In the genomic region with DNA sequence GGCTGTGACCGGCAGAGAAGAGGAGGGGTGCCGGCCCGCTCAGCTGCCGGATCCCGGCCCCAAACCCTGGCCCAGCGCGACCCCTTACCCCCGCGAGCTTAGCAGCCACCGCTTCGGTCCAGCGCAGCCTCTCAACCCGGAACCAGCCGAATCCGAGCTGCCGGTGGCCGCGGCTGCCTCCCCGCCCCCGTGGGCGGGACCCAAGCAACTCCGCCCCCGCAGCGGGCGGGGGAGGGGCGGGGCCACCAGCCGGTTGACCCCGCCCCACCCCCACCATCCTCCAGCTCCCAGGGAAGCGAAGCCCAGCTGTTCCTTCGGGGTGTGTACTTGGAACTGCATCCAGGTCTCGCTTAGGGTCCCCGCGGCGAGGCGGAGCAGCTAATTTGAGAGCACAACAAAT, we compare ENCODE assay signal across 7 cellular contexts. TPM values are rescaled to one million over a fixed set of nuclear protein-coding genes. Genes with fewer than 3 reads are reported as not detected.
A peak's percentile ranks its signal among the peaks of the same experiment; 100 is the strongest.
DNase-seq lines count a peak whose midpoint lies in the region; ATAC-seq and TF ChIP-seq lines count a peak whose summit lies in the region.

A gene (minus strand): TSS at position 138 of the 400 bp plus-strand sequence. CDS start 611 bp downstream, outside the sequence.

- no peaks in the 10 kb centered on the region for H3K27me3 ChIP-seq in lung (ENCODE audit: control insufficient read depth, insufficient read depth)

- peak within 1 kb of the TSS; percentile 74 for H3K4me3 ChIP-seq in lung

- POLR2A ChIA-PET in activated CD4-positive, alpha-beta memory T cell treated with anti-CD3 and anti-CD28 coated beads, Interleukin-2, amount 10 ng/mL, durations not matched to agents 7 days and 5 days (lab: Charles Lee): interaction anchor here (0.6 to 4.2 kb wide), 17 partner anchors 8 to 291 kb away, joined by 3 to 48 read pairs (median 3); a partner anchor contains a TSS

- CTCF ChIA-PET in activated CD4-positive, alpha-beta memory T cell treated with anti-CD3 and anti-CD28 coated beads, Interleukin-2, amount 10 ng/mL, durations not matched to agents 7 days and 5 days (lab: Charles Lee): interaction anchor here (1.6 to 2.1 kb wide), 4 partner anchors 55 to 290 kb away, joined by 4 to 26 read pairs (median 5); no protein-coding TSS in a partner anchor

- peaks cover 0 to 8% of the 10 kb centered on the region in 2 donors for H3K4me1 ChIP-seq in lung (ENCODE audit: control insufficient read depth in 2 of 2, insufficient read depth in 2 of 2, low read length in 2 of 2)

- peak within 1 kb of the TSS in 1 of 2 donors; percentile 68 for H3K27ac ChIP-seq in lung (ENCODE audit: low read depth in 1 of 2, low read length in 1 of 2)

- peaks cover 29% of the 10 kb centered on the region for H3K27me3 Mint-ChIP-seq in activated CD4-positive, alpha-beta memory T cell treated with anti-CD3 and anti-CD28 coated beads, Interleukin-2, amount 10 ng/mL, durations not matched to agents 7 days and 5 days

- H3K36me3 Mint-ChIP-seq in activated CD4-positive, alpha-beta memory T cell treated with anti-CD3 and anti-CD28 coated beads, Interleukin-2, amount 10 ng/mL, durations not matched to agents 7 days and 5 days (ENCODE audit: low read depth): peaks cover 2% of the 10 kb centered on the region

- TF ChIP-seq POLR2A in GM18526 (IDR thresholded peaks at IDR 0.05; ENCODE audit: extremely low read depth, insufficient read length): peak; percentile 40

- DNase-seq in NCI-H526 treated with DMSO at 0.1 percent for 48 hours (lab: John Stamatoyannopoulos, UW): peak; percentile 57
- DNase-seq in activated CD4-positive, alpha-beta memory T cell treated with anti-CD3 and anti-CD28 coated beads, Interleukin-2, amount 10 ng/mL, durations not matched to agents 7 days and 5 days: peak; percentile 79
- DNase-seq in ecto neural progenitor cell (ENCODE audit: low spot score): peak; percentile 89
- DNase-seq in lung (ENCODE audit: low spot score): peak; percentile 81
- DNase-seq in stimulated activated CD4-positive, alpha-beta T cell treated with anti-CD3 and anti-CD28 coated beads, TNF-alpha, amount 100 ng/mL, for 24 hours (ENCODE audit: low read depth in 3 of 3): peak; percentile 51 to 73 (median 52)

- TF ChIP-seq CTCF in lung (IDR thresholded peaks at IDR 0.05; ENCODE audit: control extremely low read depth, extremely low read depth): no peak

- peak within 1 kb of the TSS; percentile 80 for H3K27ac Mint-ChIP-seq in activated CD4-positive, alpha-beta memory T cell treated with anti-CD3 and anti-CD28 coated beads, Interleukin-2, amount 10 ng/mL, durations not matched to agents 7 days and 5 days

- no peaks in the 10 kb centered on the region for H3K9me3 Mint-ChIP-seq in activated CD4-positive, alpha-beta memory T cell treated with anti-CD3 and anti-CD28 coated beads, Interleukin-2, amount 10 ng/mL, durations not matched to agents 7 days and 5 days

- no peaks in the 10 kb centered on the region for H3K36me3 ChIP-seq in lung (ENCODE audit: control insufficient read depth in 2 of 2, insufficient read depth in 2 of 2, low read length in 2 of 2)

- ATAC-seq in HG03460 (IDR thresholded peaks at IDR 0.05; ENCODE audit: unreplicated experiment) (peak; percentile 44), lung (ENCODE audit: insufficient read depth, low FRiP score) (peak; percentile 92)

- H3K4me3 Mint-ChIP-seq in activated CD4-positive, alpha-beta memory T cell treated with anti-CD3 and anti-CD28 coated beads, Interleukin-2, amount 10 ng/mL, durations not matched to agents 7 days and 5 days: peak within 1 kb of the TSS; percentile 90

- 1% methylated on average over 13 to 35 of the region's 35 CpGs for WGBS in lung, 2 donors

- H3K4me1 Mint-ChIP-seq in activated CD4-positive, alpha-beta memory T cell treated with anti-CD3 and anti-CD28 coated beads, Interleukin-2, amount 10 ng/mL, durations not matched to agents 7 days and 5 days: peaks cover 26% of the 10 kb centered on the region

- no peaks in the 10 kb centered on the region for H3K9me3 ChIP-seq in lung (ENCODE audit: control insufficient read depth in 2 of 2, insufficient read depth in 1 of 2, low read length in 1 of 2)

RNA-seq across cellular contexts. Expression of the gene that starts here (rescaled TPM):
- total RNA-seq in activated CD4-positive, alpha-beta memory T cell treated with anti-CD3 and anti-CD28 coated beads, Interleukin-2, amount 10 ng/mL, durations not matched to agents 7 days and 5 days: 10 to 100 TPM; 10.3 to 11.5 TPM
- total RNA-seq in lung: 1 to 10 TPM; 4.2 to 6.7 TPM
- polyA plus RNA-seq in lung: 1 to 10 TPM; 2.6 to 4.4 TPM
